Comparison of ENCODE assay signal across 10 cellular contexts in the genomic region with DNA sequence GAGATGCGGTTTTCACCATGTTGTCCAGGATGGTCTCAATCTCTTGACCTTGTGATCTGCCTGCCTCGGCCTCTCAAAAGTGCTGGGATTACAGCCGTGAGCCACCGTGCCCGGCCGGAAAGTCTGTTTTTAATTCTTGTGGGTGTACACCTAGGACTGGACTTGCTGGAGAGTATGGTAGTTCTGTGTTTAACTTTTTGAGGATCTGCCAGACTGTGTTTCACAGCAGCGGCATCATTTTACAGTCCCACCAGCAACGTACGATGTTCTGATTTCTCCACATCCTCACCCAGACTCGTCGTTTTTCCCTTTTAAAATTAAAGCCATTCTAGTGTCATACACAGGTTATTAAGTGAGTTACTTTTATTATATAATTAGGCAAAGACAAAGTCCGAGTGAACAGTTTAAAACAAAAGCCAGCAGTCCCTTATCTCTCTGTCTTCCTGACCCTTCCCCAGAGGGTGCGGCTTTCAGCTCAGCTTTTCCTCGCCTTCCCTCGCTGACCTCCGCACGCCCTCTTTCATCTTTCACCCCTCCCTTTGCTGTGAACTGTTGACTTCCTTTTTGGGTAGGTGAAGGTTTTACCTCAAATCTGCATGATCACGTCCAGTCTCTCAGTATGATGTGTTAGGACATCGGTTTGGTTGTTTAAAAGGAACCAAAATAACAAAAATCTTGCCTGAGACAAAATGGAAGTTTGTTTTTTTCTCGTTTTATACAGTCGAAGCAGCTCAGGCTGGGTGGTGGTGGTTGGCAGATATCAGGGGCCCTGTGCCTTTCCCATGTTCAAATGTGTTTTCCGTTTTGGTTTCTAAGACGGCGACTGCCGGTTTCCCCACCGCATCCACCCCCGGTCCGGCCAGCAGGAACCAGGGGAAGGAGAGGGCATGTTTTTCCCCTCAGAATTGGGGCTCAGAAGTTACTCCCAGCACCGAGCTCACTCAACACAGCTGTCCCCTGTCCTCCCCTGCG. TPM values are rescaled to one million over a fixed set of nuclear protein-coding genes. Genes with fewer than 3 reads are reported as not detected.
DNase-seq lines count a peak whose midpoint lies in the region; ATAC-seq and TF ChIP-seq lines count a peak whose summit lies in the region.
"Had no signal": no experiment of that assay in that cellular context is flagged by ENCODE, and none has a peak within 500 bp of the region (broad histone marks: within the 10 kb centered on the region; RNA-seq: fewer than 3 reads in every experiment).

No MANE protein-coding gene starts in this region.

- H3K27ac Mint-ChIP-seq in GM23338: no peak overlapping the region
- peak overlapping the region; percentile 41 to 76 for H3K27ac Mint-ChIP-seq in activated naive CD4-positive, alpha-beta T cell treated with anti-CD3 and anti-CD28 coated beads, Interleukin-2, amount 50 U/mL, for 72 hours
- H3K27ac Mint-ChIP-seq in neural progenitor cell: no peak overlapping the region

- peaks cover 32 to 78% (median 70%) of the 10 kb centered on the region in 10 experiments for H3K4me1 ChIP-seq in BLaER1 treated with 17β-estradiol and CSF1 and Interleukin-3, amounts not matched to agents 10 nM and 100 nM
- H3K4me1 ChIP-seq in GM23338 (ENCODE audit: insufficient read depth) (no peaks in the 10 kb centered on the region), neural progenitor cell (no peaks in the 10 kb centered on the region)

- H3K9me3 ChIP-seq in BLaER1 treated with 17β-estradiol and CSF1 and Interleukin-3, amounts not matched to agents 10 nM and 100 nM (replicated peaks in 1 of 11): peaks cover 0 to 8% (median 0%) of the 10 kb centered on the region in 11 experiments; a peak in 3 of 22 replicates
- no peaks in the 10 kb centered on the region for H3K9me3 ChIP-seq in neural progenitor cell (ENCODE audit: low read depth)

- peak overlapping the region; percentile 49 to 87 (median 78) for H3K27ac ChIP-seq in BLaER1 treated with 17β-estradiol and CSF1 and Interleukin-3, amounts not matched to agents 10 nM and 100 nM
- H3K27ac ChIP-seq in GM23338 (ENCODE audit: low read depth) (0 out of 2 replicates have a peak overlapping the region, but pooled peaks have one; percentile 50), neural progenitor cell (no peak overlapping the region)
- H3K27ac ChIP-seq: C4-2B had no signal

- no peaks in the 10 kb centered on the region; a peak in 1 of 22 replicates for H4K20me1 ChIP-seq in BLaER1 treated with 17β-estradiol and CSF1 and Interleukin-3, amounts not matched to agents 10 nM and 100 nM
- H4K20me1 ChIP-seq in GM23338 (replicated peaks; ENCODE audit: insufficient read depth): peaks cover 4% of the 10 kb centered on the region
- peaks cover 11% of the 10 kb centered on the region for H4K20me1 ChIP-seq in neural progenitor cell (ENCODE audit: low read depth)

- H3K27me3 Mint-ChIP-seq in GM23338 (ENCODE audit: insufficient read depth, low read depth, poor library complexity) (peaks cover 7% of the 10 kb centered on the region), neural progenitor cell (ENCODE audit: insufficient read depth, low read depth) (no peaks in the 10 kb centered on the region)

- H3K9ac ChIP-seq in BLaER1 treated with 17β-estradiol and CSF1 and Interleukin-3, amounts not matched to agents 10 nM and 100 nM: peak overlapping the region; percentile 63 to 82 (median 73)
- no peak overlapping the region for H3K9ac ChIP-seq in neural progenitor cell

- H3K4me3 ChIP-seq in BLaER1 treated with 17β-estradiol and CSF1 and Interleukin-3, amounts not matched to agents 10 nM and 100 nM: peak overlapping the region; percentile 33 to 54 (median 47); a peak in 18 of 20 replicates
- H3K4me3 ChIP-seq in GM23338: no peak overlapping the region
- H3K4me3 ChIP-seq in neural progenitor cell: no peak overlapping the region

- TF ChIP-seq CTCF in GM23338 (conservative IDR thresholded peaks at IDR 0.05; ENCODE audit: low read depth in 2 of 2): no peak
- TF ChIP-seq CTCF in neural progenitor cell (IDR thresholded peaks at IDR 0.05): no peak

- H3F3A ChIP-seq in GM23338 (replicated peaks; ENCODE audit: low read depth): 0 out of 2 replicates have a peak, but pooled peaks cover 4% of the 10 kb centered on the region
- no peaks in the 10 kb centered on the region for H3F3A ChIP-seq in neural progenitor cell (ENCODE audit: low read depth)

- H3K9me3 Mint-ChIP-seq in GM23338 (no peaks in the 10 kb centered on the region), neural progenitor cell (no peaks in the 10 kb centered on the region)
- no peaks in the 10 kb centered on the region for H3K9me3 Mint-ChIP-seq in activated naive CD4-positive, alpha-beta T cell treated with anti-CD3 and anti-CD28 coated beads, Interleukin-2, amount 50 U/mL, for 72 hours

- no peaks in the 10 kb centered on the region for H3K9me2 ChIP-seq in GM23338 (ENCODE audit: insufficient read depth)

- H3K36me3 Mint-ChIP-seq in GM23338 (ENCODE audit: low read depth) (peaks cover 37% of the 10 kb centered on the region; the same call in 2 of the 3 replicates), neural progenitor cell (peaks cover 33% of the 10 kb centered on the region)
- no peaks in the 10 kb centered on the region for H3K36me3 Mint-ChIP-seq in activated naive CD4-positive, alpha-beta T cell treated with anti-CD3 and anti-CD28 coated beads, Interleukin-2, amount 50 U/mL, for 72 hours

- no peak for DNase-seq in GM23338 (ENCODE audit: low spot score)
- peak in 1 of 2 donors; percentile 27 for DNase-seq in activated naive CD4-positive, alpha-beta T cell treated with anti-CD3 and anti-CD28 coated beads, Interleukin-2, amount 50 U/mL, for 72 hours (ENCODE audit: low spot score in 2 of 2)
- peak; percentile 26 for DNase-seq in mucosa of gallbladder (ENCODE audit: low spot score)
- no peak for DNase-seq in neural progenitor cell (ENCODE audit: low spot score)
- no peak for DNase-seq in NCI-H2081 treated with DMSO at 0.1 percent for 48 hours (lab: John Stamatoyannopoulos, UW)
- DNase-seq: aorta had no signal

- no peak for ATAC-seq in GM23338
- ATAC-seq in activated naive CD4-positive, alpha-beta T cell treated with anti-CD3 and anti-CD28 coated beads, Interleukin-2, amount 50 U/mL, for 72 hours: peak; percentile 82 to 96
- ATAC-seq in GM21390 (IDR thresholded peaks at IDR 0.05; ENCODE audit: unreplicated experiment): no peak
- ATAC-seq in HG02588 (IDR thresholded peaks at IDR 0.05; ENCODE audit: unreplicated experiment): no peak

- H3K4me3 Mint-ChIP-seq in GM23338: no peak overlapping the region
- H3K4me3 Mint-ChIP-seq in neural progenitor cell: no peak overlapping the region

- H3K79me2 ChIP-seq in GM23338 (replicated peaks; ENCODE audit: insufficient read depth) (no peaks in the 10 kb centered on the region), neural progenitor cell (ENCODE audit: low read depth) (peaks cover 4% of the 10 kb centered on the region)

- no peaks in the 10 kb centered on the region for H3K27me3 ChIP-seq in BLaER1 treated with 17β-estradiol and CSF1 and Interleukin-3, amounts not matched to agents 10 nM and 100 nM
- H3K27me3 ChIP-seq in GM23338 (ENCODE audit: insufficient read depth) (no peaks in the 10 kb centered on the region), neural progenitor cell (no peaks in the 10 kb centered on the region)

- no peak overlapping the region for H2AFZ ChIP-seq in GM23338
- H2AFZ ChIP-seq in neural progenitor cell (replicated peaks): no peak overlapping the region

- H3K36me3 ChIP-seq in BLaER1 treated with 17β-estradiol and CSF1 and Interleukin-3, amounts not matched to agents 10 nM and 100 nM: peaks cover 34 to 75% (median 55%) of the 10 kb centered on the region in 11 experiments
- H3K36me3 ChIP-seq in GM23338 (ENCODE audit: insufficient read depth) (no peaks in the 10 kb centered on the region; the same call in 1 of the 2 replicates), neural progenitor cell (no peaks in the 10 kb centered on the region)

- H3K4me2 ChIP-seq in BLaER1 treated with 17β-estradiol and CSF1 and Interleukin-3, amounts not matched to agents 10 nM and 100 nM: peak overlapping the region; percentile 68 to 95 (median 85)
- H3K4me2 ChIP-seq in GM23338 (no peak overlapping the region), neural progenitor cell (no peak overlapping the region)

- H3K4me1 Mint-ChIP-seq in GM23338: peaks cover 4% of the 10 kb centered on the region; the same call in 2 of the 3 replicates
- no peaks in the 10 kb centered on the region for H3K4me1 Mint-ChIP-seq in neural progenitor cell

TF ChIP-seq in GM23338, 12 proteins besides CTCF, POLR2A, EP300 and RAD21 (continues in another document):
- no peak for TF ChIP-seq EZH2phosphoT487 (IDR thresholded peaks at IDR 0.05; ENCODE audit: unreplicated experiment)

RNA-seq across cellular contexts. Expression of a gene that starts 18.0 kb away (rescaled TPM):
- 57.2 and 128 TPM in 2 replicates for total RNA-seq in GM23338 (2014; rRNA removed; shearing (Covaris generic))
- 37.9 and 41.9 TPM in 2 replicates for polyA plus RNA-seq in GM23338 (2016; fragmentation: Nextera tagmentation; extraction: Ambion mirVana)
- total RNA-seq in activated naive CD4-positive, alpha-beta T cell treated with anti-CD3 and anti-CD28 coated beads, Interleukin-2, amount 50 U/mL, for 72 hours: 10 to 100 TPM in 1 of 2 donors, 1 to 10 TPM in 1; 3.8 to 11.5 TPM
- total RNA-seq in mucosa of gallbladder (138 TPM), neural progenitor cell (ENCODE audit: low replicate concordance) (115 and 159 TPM in 2 replicates)

RNA-seq across cellular contexts. Expression of a gene that starts 23.1 kb away (rescaled TPM):
- 0.58 and 1.8 TPM in 2 replicates for total RNA-seq in GM23338 (2014; rRNA removed; shearing (Covaris generic))
- 0.38 and 0.74 TPM in 2 replicates for polyA plus RNA-seq in GM23338 (2016; fragmentation: Nextera tagmentation; extraction: Ambion mirVana)
- under 1 TPM in 1 of 2 donors, not detected in 1; 0.14 TPM for total RNA-seq in activated naive CD4-positive, alpha-beta T cell treated with anti-CD3 and anti-CD28 coated beads, Interleukin-2, amount 50 U/mL, for 72 hours
- 6.7 TPM for total RNA-seq in mucosa of gallbladder
- 0.52 and 0.96 TPM in 2 replicates for total RNA-seq in neural progenitor cell (ENCODE audit: low replicate concordance)

RNA-seq across cellular contexts. Expression of a gene that starts 23.4 kb away (rescaled TPM):
- 114 and 115 TPM in 2 replicates for total RNA-seq in GM23338 (2014; rRNA removed; shearing (Covaris generic))
- polyA plus RNA-seq in GM23338 (2016; fragmentation: Nextera tagmentation; extraction: Ambion mirVana): 136 and 151 TPM in 2 replicates
- total RNA-seq in activated naive CD4-positive, alpha-beta T cell treated with anti-CD3 and anti-CD28 coated beads, Interleukin-2, amount 50 U/mL, for 72 hours: 10 to 100 TPM; 66.1 to 88.3 TPM
- 72.1 TPM for total RNA-seq in mucosa of gallbladder
- total RNA-seq in neural progenitor cell (ENCODE audit: low replicate concordance): 198 and 231 TPM in 2 replicates

RNA-seq across cellular contexts. Expression of a gene that starts 27.7 kb away (rescaled TPM):
- total RNA-seq in GM23338 (2014; rRNA removed; shearing (Covaris generic)): 1.0 and 1.2 TPM in 2 replicates
- 0.24 and 0.78 TPM in 2 replicates for polyA plus RNA-seq in GM23338 (2016; fragmentation: Nextera tagmentation; extraction: Ambion mirVana)
- total RNA-seq in activated naive CD4-positive, alpha-beta T cell treated with anti-CD3 and anti-CD28 coated beads, Interleukin-2, amount 50 U/mL, for 72 hours: not detected
- total RNA-seq in mucosa of gallbladder (2.6 TPM), neural progenitor cell (ENCODE audit: low replicate concordance) (0.84 TPM in 1 of 2 replicates, not detected in the other)

RNA-seq across cellular contexts. Expression of a gene that starts 30.3 kb away (rescaled TPM):
- total RNA-seq in GM23338 (2014; rRNA removed; shearing (Covaris generic)): 0.87 TPM in 1 of 2 replicates, not detected in the other
- 0.39 and 0.52 TPM in 2 replicates for polyA plus RNA-seq in GM23338 (2016; fragmentation: Nextera tagmentation; extraction: Ambion mirVana)
- not detected for total RNA-seq in activated naive CD4-positive, alpha-beta T cell treated with anti-CD3 and anti-CD28 coated beads, Interleukin-2, amount 50 U/mL, for 72 hours
- total RNA-seq in mucosa of gallbladder (1.3 TPM), neural progenitor cell (ENCODE audit: low replicate concordance) (0.53 TPM in 1 of 2 replicates, not detected in the other)

Comparison
In these comparisons a context has a peak if more than half of its experiments do, and no peak if none do; other contexts are left out.
1. H3K4me2 ChIP-seq: peak in BLaER1 treated with 17β-estradiol and CSF1 and Interleukin-3, amounts not matched to agents 10 nM and 100 nM (11 of 11); none in GM23338 (single experiment) and neural progenitor cell (single experiment).
2. H3K4me3 ChIP-seq: peak in BLaER1 treated with 17β-estradiol and CSF1 and Interleukin-3, amounts not matched to agents 10 nM and 100 nM (10 of 10); none in GM23338 (single experiment) and neural progenitor cell (single experiment).
3. ATAC-seq: peak in activated naive CD4-positive, alpha-beta T cell treated with anti-CD3 and anti-CD28 coated beads, Interleukin-2, amount 50 U/mL, for 72 hours (2 of 2); none in GM23338 (single experiment), GM21390 (single experiment) and HG02588 (single experiment).
4. H3K27ac Mint-ChIP-seq: peak in activated naive CD4-positive, alpha-beta T cell treated with anti-CD3 and anti-CD28 coated beads, Interleukin-2, amount 50 U/mL, for 72 hours (2 of 2); none in GM23338 (single experiment) and neural progenitor cell (single experiment).